In genomic region chr19:34932494-34932893, GRCh38 we compare ENCODE assay signal across 8 cellular contexts.
"Had no signal": no experiment of that assay in that cellular context is flagged by ENCODE, and none has a peak within 500 bp of the region (broad histone marks: within the 10 kb centered on the region; RNA-seq: fewer than 3 reads in every experiment).

No MANE protein-coding gene starts in this region.

- H3K4me3 ChIP-seq: GM12878 had no signal

- DNase-seq: GDM1, GF-D8 had no signal

- ATAC-seq: GM12878 had no signal

- FAIRE-seq: G401.6, GM12878, GM12891, GM12892, GM18507, GM19239 had no signal
